Comparison of ENCODE assay signal across 8 cellular contexts in genomic region chr1:180778782-180779398, GRCh38.
DNase-seq lines count a peak whose midpoint lies in the region; ATAC-seq and TF ChIP-seq lines count a peak whose summit lies in the region.

No MANE protein-coding gene starts in this region.

- CTCF ChIA-PET in CD4-positive, alpha-beta memory T cell (lab: Charles Lee; ENCODE audit: partially characterized antibody) = no interaction called here

- H3K9me3 Mint-ChIP-seq in GM23338 = no peaks in the 10 kb centered on the region
- H3K9me3 Mint-ChIP-seq in CD4-positive, alpha-beta memory T cell = peaks cover 0 to 2% (median 0%) of the 10 kb centered on the region in 8 donors
- no peaks in the 10 kb centered on the region for H3K9me3 Mint-ChIP-seq in activated T-cell treated with anti-CD3 and anti-CD28 coated beads, Interleukin-2, amount 50 U/mL, for 72 hours

- no peaks in the 10 kb centered on the region for H3F3A ChIP-seq in GM23338 (replicated peaks; ENCODE audit: low read depth)

- no peak overlapping the region for H3K4me3 Mint-ChIP-seq in GM23338
- no peak overlapping the region for H3K4me3 Mint-ChIP-seq in CD4-positive, alpha-beta memory T cell
- no peak overlapping the region for H3K4me3 Mint-ChIP-seq in activated T-cell treated with anti-CD3 and anti-CD28 coated beads, Interleukin-2, amount 50 U/mL, for 72 hours

- no peaks in the 10 kb centered on the region for H3K4me1 ChIP-seq in GM23338 (ENCODE audit: insufficient read depth)
- no peaks in the 10 kb centered on the region for H3K4me1 ChIP-seq in CD4-positive, alpha-beta memory T cell (ENCODE audit: insufficient read depth, low read length)

- no peak overlapping the region for H3K27ac ChIP-seq in GM23338 (ENCODE audit: low read depth)
- H3K27ac ChIP-seq in CD4-positive, alpha-beta memory T cell (ENCODE audit: low read depth, low read length) = no peak overlapping the region

- POLR2A ChIA-PET in CD4-positive, alpha-beta memory T cell (lab: Charles Lee; ENCODE audit: partially characterized antibody) = no interaction called here

- intact Hi-C loops in CD4-positive, alpha-beta memory T cell (cut with micrococcal nuclease) = no loop called here

- no peak overlapping the region for H3K4me2 ChIP-seq in GM23338

- H3K4me1 Mint-ChIP-seq in GM23338 = no peaks in the 10 kb centered on the region
- peaks cover 10 to 25% (median 19%) of the 10 kb centered on the region in 4 donors for H3K4me1 Mint-ChIP-seq in CD4-positive, alpha-beta memory T cell
- no peaks in the 10 kb centered on the region for H3K4me1 Mint-ChIP-seq in activated T-cell treated with anti-CD3 and anti-CD28 coated beads, Interleukin-2, amount 50 U/mL, for 72 hours (ENCODE audit: low read depth)

- H3K36me3 Mint-ChIP-seq in GM23338 (ENCODE audit: low read depth) = no peaks in the 10 kb centered on the region
- no peaks in the 10 kb centered on the region for H3K36me3 Mint-ChIP-seq in CD4-positive, alpha-beta memory T cell
- H3K36me3 Mint-ChIP-seq in activated T-cell treated with anti-CD3 and anti-CD28 coated beads, Interleukin-2, amount 50 U/mL, for 72 hours (ENCODE audit: insufficient read depth in 2 of 2) = no peaks in the 10 kb centered on the region

- DNase-seq in D341Med (ENCODE audit: low spot score) = peak; percentile 60
- DNase-seq in GM23338 (ENCODE audit: low spot score) = peak; percentile 55
- peak; percentile 35 for DNase-seq in RPMI8226
- peak; percentile 55 for DNase-seq in iPS-NIHi7 (ENCODE audit: extremely low spot score)
- no peak for DNase-seq in NOMO-1 treated with dmso at 0.1 percent for 144 hours (lab: John Stamatoyannopoulos, UW; ENCODE audit: unreplicated experiment)
- DNase-seq in CD4-positive, alpha-beta memory T cell = no peak
- DNase-seq in epidermal melanocyte (ENCODE audit: insufficient read length, low spot score) = no peak
- DNase-seq in activated T-cell treated with anti-CD3 and anti-CD28 coated beads, Interleukin-2, amount 50 U/mL, for 72 hours = no peak

- H3K27ac Mint-ChIP-seq in GM23338 = no peak overlapping the region
- no peak overlapping the region for H3K27ac Mint-ChIP-seq in CD4-positive, alpha-beta memory T cell
- no peak overlapping the region for H3K27ac Mint-ChIP-seq in activated T-cell treated with anti-CD3 and anti-CD28 coated beads, Interleukin-2, amount 50 U/mL, for 72 hours

- no peaks in the 10 kb centered on the region for H3K9me2 ChIP-seq in GM23338 (ENCODE audit: insufficient read depth)

- TF ChIP-seq CTCF in GM23338 (conservative IDR thresholded peaks at IDR 0.05; ENCODE audit: low read depth in 2 of 2) = peak; percentile 76 to 86

- no peak overlapping the region for H3K4me3 ChIP-seq in GM23338
- H3K4me3 ChIP-seq in CD4-positive, alpha-beta memory T cell (ENCODE audit: low read length in 2 of 2) = no peak overlapping the region

- H3K9me3 ChIP-seq in CD4-positive, alpha-beta memory T cell (ENCODE audit: control insufficient read depth in 1 of 2, low read length in 2 of 2) = no peaks in the 10 kb centered on the region

- no peaks in the 10 kb centered on the region for H3K27me3 ChIP-seq in GM23338 (ENCODE audit: insufficient read depth)
- no peaks in the 10 kb centered on the region for H3K27me3 ChIP-seq in CD4-positive, alpha-beta memory T cell (ENCODE audit: insufficient read depth, low read length)

- peaks cover 11% of the 10 kb centered on the region; the same call in 1 of the 2 replicates for H3K79me2 ChIP-seq in GM23338 (replicated peaks; ENCODE audit: insufficient read depth)

- H3K36me3 ChIP-seq in GM23338 (ENCODE audit: insufficient read depth) = no peaks in the 10 kb centered on the region
- H3K36me3 ChIP-seq in CD4-positive, alpha-beta memory T cell (ENCODE audit: insufficient read depth, low read length) = no peaks in the 10 kb centered on the region

- H4K20me1 ChIP-seq in GM23338 (replicated peaks; ENCODE audit: insufficient read depth) = no peaks in the 10 kb centered on the region

- H3K27me3 Mint-ChIP-seq in GM23338 (ENCODE audit: insufficient read depth, low read depth, poor library complexity) = no peaks in the 10 kb centered on the region
- no peaks in the 10 kb centered on the region for H3K27me3 Mint-ChIP-seq in CD4-positive, alpha-beta memory T cell
- no peaks in the 10 kb centered on the region for H3K27me3 Mint-ChIP-seq in activated T-cell treated with anti-CD3 and anti-CD28 coated beads, Interleukin-2, amount 50 U/mL, for 72 hours (ENCODE audit: low read depth)

- ATAC-seq in GM23338 = peak; percentile 80
- ATAC-seq in activated T-cell treated with anti-CD3 and anti-CD28 coated beads, Interleukin-2, amount 50 U/mL, for 72 hours (replicated peaks in 1 of 2) = no peak

- H2AFZ ChIP-seq in GM23338 = no peak overlapping the region

TF ChIP-seq in GM23338, 12 proteins besides CTCF, POLR2A, EP300 and RAD21 (continues in another document):
- TF ChIP-seq REST (IDR thresholded peaks at IDR 0.05; ENCODE audit: unreplicated experiment) = no peak
- TF ChIP-seq NANOG (IDR thresholded peaks at IDR 0.05; ENCODE audit: borderline replicate concordance) = no peak
- TF ChIP-seq ZNF114 (CRISPR knock-in tag; IDR thresholded peaks at IDR 0.05) = no peak
- TF ChIP-seq ETS1 (IDR thresholded peaks at IDR 0.05) = no peak
- no peak for TF ChIP-seq EZH2 (IDR thresholded peaks at IDR 0.05; ENCODE audit: low read depth, unreplicated experiment)

Comparison
In these comparisons a context has a peak if more than half of its experiments do, and no peak if none do; other contexts are left out.
1. DNase-seq: peak in D341Med (single experiment), GM23338 (single experiment), RPMI8226 (single experiment) and iPS-NIHi7 (single experiment); none in NOMO-1 treated with dmso at 0.1 percent for 144 hours (single experiment), CD4-positive, alpha-beta memory T cell (0 of 5), epidermal melanocyte (single experiment) and activated T-cell treated with anti-CD3 and anti-CD28 coated beads, Interleukin-2, amount 50 U/mL, for 72 hours (0 of 2).